In genomic region chr5:55712023-55712859, GRCh38 we compare ENCODE assay signal across 8 cellular contexts. TPM values are rescaled to one million over a fixed set of nuclear protein-coding genes. Genes with fewer than 3 reads are reported as not detected.
DNase-seq lines count a peak whose midpoint lies in the region; ATAC-seq and TF ChIP-seq lines count a peak whose summit lies in the region.

A gene with protein sequence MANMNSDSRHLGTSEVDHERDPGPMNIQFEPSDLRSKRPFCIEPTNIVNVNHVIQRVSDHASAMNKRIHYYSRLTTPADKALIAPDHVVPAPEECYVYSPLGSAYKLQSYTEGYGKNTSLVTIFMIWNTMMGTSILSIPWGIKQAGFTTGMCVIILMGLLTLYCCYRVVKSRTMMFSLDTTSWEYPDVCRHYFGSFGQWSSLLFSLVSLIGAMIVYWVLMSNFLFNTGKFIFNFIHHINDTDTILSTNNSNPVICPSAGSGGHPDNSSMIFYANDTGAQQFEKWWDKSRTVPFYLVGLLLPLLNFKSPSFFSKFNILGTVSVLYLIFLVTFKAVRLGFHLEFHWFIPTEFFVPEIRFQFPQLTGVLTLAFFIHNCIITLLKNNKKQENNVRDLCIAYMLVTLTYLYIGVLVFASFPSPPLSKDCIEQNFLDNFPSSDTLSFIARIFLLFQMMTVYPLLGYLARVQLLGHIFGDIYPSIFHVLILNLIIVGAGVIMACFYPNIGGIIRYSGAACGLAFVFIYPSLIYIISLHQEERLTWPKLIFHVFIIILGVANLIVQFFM (minus strand): TSS chr5:55712324. CDS start chr5:55697958, 14,366 bp downstream.

- H3K4me3 ChIP-seq in BE2C (ENCODE audit: low read depth, low read length): peak within 1 kb of the TSS; percentile 89

- no peaks in the 10 kb centered on the region for H3K27me3 ChIP-seq in BE2C

- no peaks in the 10 kb centered on the region for H3K36me3 ChIP-seq in BE2C

- peak; percentile 100 for ATAC-seq in HG03460 (IDR thresholded peaks at IDR 0.05; ENCODE audit: unreplicated experiment)

- TF ChIP-seq CTCF in BE2C (IDR thresholded peaks at IDR 0.05; ENCODE audit: low read depth, low read length): no peak

- H3K9me3 ChIP-seq in BE2C: no peaks in the 10 kb centered on the region

- no peaks in the 10 kb centered on the region for H3K4me1 ChIP-seq in BE2C

- peak; percentile 94 for DNase-seq in BE2C
- peak; percentile 74 for DNase-seq in GM19240 (ENCODE audit: insufficient read length, low spot score)
- peak; percentile 78 to 93 for DNase-seq in NCI-H526 (lab: John Stamatoyannopoulos, UW)
- DNase-seq in activated CD4-positive, alpha-beta T cell treated with anti-CD3 and anti-CD28 coated beads for 48 hours: peak; percentile 95
- DNase-seq in dedifferentiated amniotic fluid mesenchymal stem cell (ENCODE audit: extremely low spot score): peak; percentile 92
- DNase-seq in left kidney (ENCODE audit: low read depth, low spot score): peak; percentile 98
- DNase-seq in stimulated activated CD4-positive, alpha-beta T cell treated with anti-CD3 and anti-CD28 coated beads, Interleukin-2, amount 100 ng/mL, for 24 hours: peak; percentile 92 to 95

RNA-seq across cellular contexts. Expression of the gene that starts here (rescaled TPM):
- 3.8 TPM for polyA plus RNA-seq in BE2C (2012; ENCODE audit: insufficient read depth, insufficient read length, low read depth)

Comparison
In these comparisons a context has a peak if more than half of its experiments do, and no peak if none do; other contexts are left out.
1. Peak in every context shown above with its lines: DNase-seq, ATAC-seq and H3K4me3 ChIP-seq.